Comparison of ENCODE assay signal across 15 cellular contexts in genomic region chr1:94994805-94995204, GRCh38.
"Had no signal": no experiment of that assay in that cellular context is flagged by ENCODE, and none has a peak within 500 bp of the region (broad histone marks: within the 10 kb centered on the region; RNA-seq: fewer than 3 reads in every experiment).

No MANE protein-coding gene starts in this region.

- H3K27me3 ChIP-seq: foreskin keratinocyte had no signal

- H3K9me3 Mint-ChIP-seq: activated naive CD4-positive, alpha-beta T cell treated with anti-CD3 and anti-CD28 coated beads, Interleukin-2, amount 50 U/mL, for 24 hours; brain; endodermal cell; mesothelial cell of epicardium; stimulated activated effector memory CD8-positive, alpha-beta T cell treated with anti-CD3 and anti-CD28 coated beads, Interleukin-12 subunit alpha, Interleukin-12 subunit beta, amount 100 ng/mL, for 72 hours had no signal

- H3K4me1 Mint-ChIP-seq: stimulated activated effector memory CD8-positive, alpha-beta T cell treated with anti-CD3 and anti-CD28 coated beads, Interleukin-12 subunit alpha, Interleukin-12 subunit beta, amount 100 ng/mL, for 72 hours had no signal

- DNase-seq: activated CD4-positive, alpha-beta T cell treated with anti-CD3 and anti-CD28 coated beads, Interleukin-2, amount 50 U/mL, for 4 hours; activated CD4-positive, CD25-positive, alpha-beta regulatory T cell treated with anti-CD3 and anti-CD28 coated beads, Interleukin-2, amount 50 U/mL, for 72 hours; activated T-cell treated with anti-CD3 and anti-CD28 coated beads, Interleukin-2, amount 50 U/mL, for 1 hour; cerebellar nuclear complex; endodermal cell; foreskin keratinocyte; head of caudate nucleus; substantia nigra; trophoblast cell had no signal

- H3K36me3 Mint-ChIP-seq: brain; mesothelial cell of epicardium; stimulated activated effector memory CD8-positive, alpha-beta T cell treated with anti-CD3 and anti-CD28 coated beads, Interleukin-12 subunit alpha, Interleukin-12 subunit beta, amount 100 ng/mL, for 72 hours had no signal

- H3K4me2 ChIP-seq: smooth muscle cell had no signal

- H3K4me3 Mint-ChIP-seq: activated naive CD4-positive, alpha-beta T cell treated with anti-CD3 and anti-CD28 coated beads, Interleukin-2, amount 50 U/mL, for 24 hours; brain; endodermal cell; mesothelial cell of epicardium; stimulated activated effector memory CD8-positive, alpha-beta T cell treated with anti-CD3 and anti-CD28 coated beads, Interleukin-12 subunit alpha, Interleukin-12 subunit beta, amount 100 ng/mL, for 72 hours had no signal

- FAIRE-seq: islet of Langerhans had no signal

- H3K27me3 Mint-ChIP-seq: activated naive CD4-positive, alpha-beta T cell treated with anti-CD3 and anti-CD28 coated beads, Interleukin-2, amount 50 U/mL, for 24 hours had no signal

- H3K4me3 ChIP-seq: smooth muscle cell had no signal

- H3K27ac Mint-ChIP-seq: activated naive CD4-positive, alpha-beta T cell treated with anti-CD3 and anti-CD28 coated beads, Interleukin-2, amount 50 U/mL, for 24 hours; endodermal cell; mesothelial cell of epicardium; stimulated activated effector memory CD8-positive, alpha-beta T cell treated with anti-CD3 and anti-CD28 coated beads, Interleukin-12 subunit alpha, Interleukin-12 subunit beta, amount 100 ng/mL, for 72 hours had no signal

- H3K27ac ChIP-seq: foreskin keratinocyte had no signal
